Comparison of ENCODE assay signal across 27 cellular contexts in the genomic region with DNA sequence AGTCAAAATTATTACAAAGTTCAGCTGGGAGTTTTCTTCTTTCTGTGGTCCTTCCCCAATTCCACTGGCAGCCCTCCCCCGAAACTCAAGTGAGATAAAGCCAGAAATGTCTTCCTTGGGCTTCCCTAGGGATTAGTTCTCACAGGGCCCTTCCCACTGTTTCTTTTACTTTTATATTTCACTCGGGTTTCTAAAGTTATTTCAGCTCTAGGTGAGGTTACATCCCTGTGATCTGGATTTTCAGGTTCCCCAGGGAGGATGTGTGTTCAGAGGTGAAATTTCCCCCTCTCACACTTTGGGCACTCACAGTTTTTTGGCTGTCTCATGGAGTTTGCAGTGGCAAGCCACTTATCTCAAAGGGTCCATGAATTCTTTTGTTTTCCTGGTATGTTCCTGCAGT.
"Had no signal": no experiment of that assay in that cellular context is flagged by ENCODE, and none has a peak within 500 bp of the region (broad histone marks: within the 10 kb centered on the region; RNA-seq: fewer than 3 reads in every experiment).

No MANE protein-coding gene starts in this region.

- H3K9me3 ChIP-seq: gastrocnemius medialis, right lobe of liver, transverse colon, upper lobe of right lung had no signal

- H3K4me3 ChIP-seq: gastrocnemius medialis, lung, mucosa of descending colon, right lobe of liver, suprapubic skin, transverse colon, upper lobe of right lung, uterus had no signal

- DNase-seq: cortex of kidney; effector memory CD8-positive, alpha-beta T cell; foreskin fibroblast; gastrocnemius medialis; head of caudate nucleus; kidney; mesenchymal stem cell; mucosa of descending colon; naive B cell; right lobe of liver; small intestine; stimulated activated CD4-positive, alpha-beta T cell treated with anti-CD3 and anti-CD28 coated beads, Interleukin-15, amount 100 ng/mL, for 24 hours; stimulated activated CD4-positive, alpha-beta T cell treated with anti-CD3 and anti-CD28 coated beads, Interleukin-2, amount 100 ng/mL, for 48 hours; stimulated activated naive B cell treated with anti-CD40 and anti-IgM and Interleukin-4, amounts not matched to agents 10 μg/mL and 1 μg/mL and 100 μg/mL, for 72 hours; transverse colon; upper lobe of right lung; uterus had no signal

- H3K27me3 ChIP-seq: gastrocnemius medialis, right lobe of liver, transverse colon, upper lobe of right lung, uterus had no signal

- H3K36me3 Mint-ChIP-seq: mesothelial cell of epicardium had no signal

- ATAC-seq: effector memory CD8-positive, alpha-beta T cell; gastrocnemius medialis; left lobe of liver; mucosa of descending colon; natural killer cell treated with Interleukin-12 subunit alpha and Interleukin-12 subunit beta and Interleukin-15 and Interleukin-18, amount 100 ng/mL, for 72 hours; stimulated activated naive B cell treated with anti-CD40 and anti-IgM and Interleukin-4, amounts not matched to agents 10 μg/mL and 1 μg/mL and 100 μg/mL, for 72 hours; upper lobe of right lung had no signal

- H3K79me2 ChIP-seq: parathyroid adenoma had no signal

- H3K27me3 Mint-ChIP-seq: progenitor cell of endocrine pancreas; stimulated activated naive B cell treated with anti-CD40 and anti-IgM and Interleukin-4, amounts not matched to agents 10 μg/mL and 1 μg/mL and 100 μg/mL, for 72 hours had no signal

- H3K4me3 Mint-ChIP-seq: effector memory CD8-positive, alpha-beta T cell; mesothelial cell of epicardium; natural killer cell treated with Interleukin-12 subunit alpha and Interleukin-12 subunit beta and Interleukin-15 and Interleukin-18, amount 100 ng/mL, for 72 hours; neural crest cell; stimulated activated naive B cell treated with anti-CD40 and anti-IgM and Interleukin-4, amounts not matched to agents 10 μg/mL and 1 μg/mL and 100 μg/mL, for 72 hours; stimulated activated naive CD8-positive, alpha-beta T cell treated with anti-CD3 and anti-CD28 coated beads, Interleukin-15, Interleukin-2, amounts not matched to agents 100 ng/mL and 50 ng/mL, for 24 hours had no signal

- H3K27ac ChIP-seq: epithelial cell of prostate, gastrocnemius medialis, parathyroid adenoma, right lobe of liver, suprapubic skin, transverse colon, upper lobe of right lung, uterus had no signal

- H3K4me1 Mint-ChIP-seq: mesothelial cell of epicardium, neural crest cell had no signal

- H3K27ac Mint-ChIP-seq: effector memory CD8-positive, alpha-beta T cell; mesothelial cell of epicardium; natural killer cell treated with Interleukin-12 subunit alpha and Interleukin-12 subunit beta and Interleukin-15 and Interleukin-18, amount 100 ng/mL, for 72 hours; progenitor cell of endocrine pancreas; stimulated activated naive CD8-positive, alpha-beta T cell treated with anti-CD3 and anti-CD28 coated beads, Interleukin-15, Interleukin-2, amounts not matched to agents 100 ng/mL and 50 ng/mL, for 24 hours had no signal

- H3K9ac ChIP-seq: parathyroid adenoma had no signal

- H3K36me3 ChIP-seq: gastrocnemius medialis, right lobe of liver, suprapubic skin, transverse colon, upper lobe of right lung, uterus had no signal

- H2AFZ ChIP-seq: parathyroid adenoma had no signal

- H3K4me1 ChIP-seq: gastrocnemius medialis, parathyroid adenoma, right lobe of liver, suprapubic skin, transverse colon, upper lobe of right lung, uterus had no signal
